In genomic region chr6:69584536-69584912, GRCh38 we compare ENCODE assay signal across 20 cellular contexts.
A peak's percentile ranks its signal among the peaks of the same experiment; 100 is the strongest.
DNase-seq lines count a peak whose midpoint lies in the region; FAIRE-seq and TF ChIP-seq lines count a peak whose summit lies in the region.
"Had no signal": no experiment of that assay in that cellular context is flagged by ENCODE, and none has a peak within 500 bp of the region (broad histone marks: within the 10 kb centered on the region; RNA-seq: fewer than 3 reads in every experiment).

No MANE protein-coding gene starts in this region.

- no peak for TF ChIP-seq CTCF in fibroblast of pulmonary artery (IDR thresholded peaks at IDR 0.05; ENCODE audit: low read length, missing control alignments)

- H2BK15ac ChIP-seq in neuronal stem cell (ENCODE audit: low read length), result no peak overlapping the region

- H2AFZ ChIP-seq in neuronal stem cell (ENCODE audit: low read length), result peak overlapping the region; percentile 89

- H3K27ac ChIP-seq in SK-N-MC (peak overlapping the region; percentile 78), neuronal stem cell (replicated peaks; ENCODE audit: low read length) (no peak overlapping the region)
- H3K27ac ChIP-seq: epithelial cell of prostate, gastroesophageal sphincter, thoracic aorta had no signal

- H3K79me1 ChIP-seq in neuronal stem cell (ENCODE audit: low read depth, low read length), result no peaks in the 10 kb centered on the region

- peaks cover 2 to 3% of the 10 kb centered on the region in 2 donors for H3K4me1 ChIP-seq in neuronal stem cell (ENCODE audit: control insufficient read depth in 2 of 2, insufficient read depth in 1 of 2, low read depth in 1 of 2, low read length in 2 of 2)

- no peak overlapping the region for H3K23ac ChIP-seq in neuronal stem cell (ENCODE audit: low read depth, low read length, poor library complexity)

- H3K36me3 ChIP-seq in SK-N-MC (ENCODE audit: insufficient read depth, low read length) (no peaks in the 10 kb centered on the region), neuronal stem cell (replicated peaks in 1 of 2; ENCODE audit: control insufficient read depth in 2 of 2, insufficient read depth in 2 of 2, low read length in 2 of 2) (no peaks in the 10 kb centered on the region)
- H3K36me3 ChIP-seq: gastroesophageal sphincter, sigmoid colon, thoracic aorta, WERI-Rb-1 had no signal

- H4K91ac ChIP-seq in neuronal stem cell (ENCODE audit: low read depth, low read length, poor library complexity), result no peak overlapping the region

- H3K14ac ChIP-seq in neuronal stem cell (ENCODE audit: low read length), result no peak overlapping the region

- H4K8ac ChIP-seq in neuronal stem cell (ENCODE audit: low read depth, low read length), result no peak overlapping the region

- FAIRE-seq in HTR-8/SVneo (lab: Jason Lieb, UNC), result no peak
- FAIRE-seq: RCC 7860 had no signal

- H2AK5ac ChIP-seq in neuronal stem cell (ENCODE audit: low read depth, low read length), result no peak overlapping the region

- H3K18ac ChIP-seq in neuronal stem cell (ENCODE audit: low read length), result no peak overlapping the region

- H3K4ac ChIP-seq in neuronal stem cell (ENCODE audit: low read length), result no peak overlapping the region

- H2BK12ac ChIP-seq in neuronal stem cell (ENCODE audit: low read length), result no peak overlapping the region

- H3K4me3 ChIP-seq in SK-N-MC (peak overlapping the region; percentile 44), fibroblast of pulmonary artery (replicated peaks; ENCODE audit: low read depth, low read length) (no peak overlapping the region), neuronal stem cell (ENCODE audit: low read length in 2 of 2) (no peak overlapping the region)
- H3K4me3 ChIP-seq: gastroesophageal sphincter, sigmoid colon, thoracic aorta had no signal

- DNase-seq in GM04503 (ENCODE audit: low read depth) (peak; percentile 14), SK-N-MC (ENCODE audit: low read depth, low spot score) (peak; percentile 48), fibroblast of pulmonary artery (ENCODE audit: low read depth) (peak; percentile 0), neuronal stem cell (ENCODE audit: low spot score) (no peak), HTR-8/SVneo (ENCODE audit: insufficient read length, low spot score) (no peak), NCI-H82 treated with DMSO at 0.1 percent for 48 hours (lab: John Stamatoyannopoulos, UW; ENCODE audit: unreplicated experiment) (no peak), COLO668 (lab: John Stamatoyannopoulos, UW; ENCODE audit: unreplicated experiment) (no peak), H4 (ENCODE audit: low spot score) (no peak)
- DNase-seq: activated CD8-positive, alpha-beta T cell treated with anti-CD3 and anti-CD28 coated beads for 36 hours; activated naive CD8-positive, alpha-beta T cell treated with anti-CD3 and anti-CD28 coated beads, Interleukin-2, amount 10 ng/mL, durations not matched to agents 7 days and 5 days; activated T-cell treated with anti-CD3 and anti-CD28 coated beads, Interleukin-2, amount 50 U/mL, for 48 hours; AML-193; Karpas-422; NCI-H1436 treated with DMSO at 0.1 percent for 48 hours; sigmoid colon had no signal

- no peak overlapping the region for H2BK120ac ChIP-seq in neuronal stem cell (ENCODE audit: low read depth, low read length)

- H3K4me2 ChIP-seq in neuronal stem cell (ENCODE audit: insufficient read depth, low read length, poor library complexity, severe bottlenecking), result no peak overlapping the region

- H3K9me3 ChIP-seq in SK-N-MC (ENCODE audit: low read depth, low read length), result no peaks in the 10 kb centered on the region
- H3K9me3 ChIP-seq in neuronal stem cell (replicated peaks in 1 of 2; ENCODE audit: control insufficient read depth in 2 of 2, insufficient read depth in 1 of 2, low read depth in 1 of 2, low read length in 2 of 2), result no peaks in the 10 kb centered on the region
- H3K9me3 ChIP-seq: gastroesophageal sphincter, sigmoid colon, thoracic aorta had no signal

- WGBS in neuronal stem cell (ENCODE audit: extremely low coverage in 2 of 2, insufficient read length in 2 of 2, insufficient replicate concordance in 1 of 2), 2 donors, result no CpG with 5 or more reads among the region's 2 CpGs

- H3K9ac ChIP-seq in SK-N-MC (ENCODE audit: insufficient read length), result peak overlapping the region; percentile 25
- H3K9ac ChIP-seq in neuronal stem cell (ENCODE audit: low read depth, low read length, poor library complexity), result no peak overlapping the region

- no peak overlapping the region for H2BK5ac ChIP-seq in neuronal stem cell (ENCODE audit: low read length)

- H3K27me3 ChIP-seq in neuronal stem cell (ENCODE audit: control insufficient read depth in 3 of 3, insufficient read depth in 3 of 3, low read depth in 1 of 3, low read length in 3 of 3), result no peaks in the 10 kb centered on the region
- H3K27me3 ChIP-seq: gastroesophageal sphincter, sigmoid colon had no signal

Comparison
In these comparisons a context has a peak if more than half of its experiments do, and no peak if none do; other contexts are left out.
1. DNase-seq: peak in GM04503 (single experiment), SK-N-MC (single experiment) and fibroblast of pulmonary artery (single experiment); none in neuronal stem cell (single experiment), HTR-8/SVneo (single experiment), NCI-H82 treated with DMSO at 0.1 percent for 48 hours (single experiment), COLO668 (single experiment) and H4 (single experiment).